In genomic region chr17:76716834-76717205, GRCh38 we compare ENCODE assay signal across 8 cellular contexts. TPM values are rescaled to one million over a fixed set of nuclear protein-coding genes. Genes with fewer than 3 reads are reported as not detected.
DNase-seq lines count a peak whose midpoint lies in the region; ATAC-seq lines count a peak whose summit lies in the region.

No MANE protein-coding gene starts in this region.

- peaks cover 61% of the 10 kb centered on the region for H3K4me1 Mint-ChIP-seq in activated CD8-positive, alpha-beta memory T cell treated with anti-CD3 and anti-CD28 coated beads, Interleukin-2, amount 10 ng/mL, durations not matched to agents 7 days and 5 days
- peaks cover 31% of the 10 kb centered on the region for H3K4me1 Mint-ChIP-seq in activated T-helper 17 cell treated with anti-CD3 and anti-CD28 coated beads, Interleukin-2, amount 50 U/mL, for 72 hours

- no peak for ATAC-seq in activated CD8-positive, alpha-beta memory T cell treated with anti-CD3 and anti-CD28 coated beads, Interleukin-2, amount 10 ng/mL, durations not matched to agents 7 days and 5 days
- ATAC-seq in activated T-helper 17 cell treated with anti-CD3 and anti-CD28 coated beads, Interleukin-2, amount 50 U/mL, for 72 hours (replicated peaks) = no peak

- peaks cover 74% of the 10 kb centered on the region for H3K36me3 Mint-ChIP-seq in activated CD8-positive, alpha-beta memory T cell treated with anti-CD3 and anti-CD28 coated beads, Interleukin-2, amount 10 ng/mL, durations not matched to agents 7 days and 5 days
- H3K36me3 Mint-ChIP-seq in activated T-helper 17 cell treated with anti-CD3 and anti-CD28 coated beads, Interleukin-2, amount 50 U/mL, for 72 hours (ENCODE audit: low read depth) = peaks cover 95% of the 10 kb centered on the region

- DNase-seq in activated CD8-positive, alpha-beta memory T cell treated with anti-CD3 and anti-CD28 coated beads, Interleukin-2, amount 10 ng/mL, durations not matched to agents 7 days and 5 days = no peak
- no peak for DNase-seq in activated CD8-positive, alpha-beta memory T cell treated with anti-CD3 and anti-CD28 coated beads, Interleukin-2, amount 50 U/mL, for 48 hours
- DNase-seq in glomerular visceral epithelial cell (ENCODE audit: extremely low spot score) (peak; percentile 87), stromal cell of bone marrow (ENCODE audit: low read depth) (peak; percentile 76), cerebellar nuclear complex (lab: John Stamatoyannopoulos, UW) (no peak), inferior parietal cortex (ENCODE audit: extremely low spot score) (no peak)
- no peak for DNase-seq in stimulated activated CD8-positive, alpha-beta memory T cell treated with anti-CD3 and anti-CD28 coated beads, Interleukin-4, amount 100 ng/mL, for 48 hours

- H3K4me3 Mint-ChIP-seq in activated CD8-positive, alpha-beta memory T cell treated with anti-CD3 and anti-CD28 coated beads, Interleukin-2, amount 10 ng/mL, durations not matched to agents 7 days and 5 days = peak overlapping the region; percentile 61
- peak overlapping the region; percentile 67 for H3K4me3 Mint-ChIP-seq in activated T-helper 17 cell treated with anti-CD3 and anti-CD28 coated beads, Interleukin-2, amount 50 U/mL, for 72 hours

- no peaks in the 10 kb centered on the region for H3K9me3 Mint-ChIP-seq in activated CD8-positive, alpha-beta memory T cell treated with anti-CD3 and anti-CD28 coated beads, Interleukin-2, amount 10 ng/mL, durations not matched to agents 7 days and 5 days (ENCODE audit: low read depth)
- no peaks in the 10 kb centered on the region for H3K9me3 Mint-ChIP-seq in activated T-helper 17 cell treated with anti-CD3 and anti-CD28 coated beads, Interleukin-2, amount 50 U/mL, for 72 hours

- H3K27me3 Mint-ChIP-seq in activated CD8-positive, alpha-beta memory T cell treated with anti-CD3 and anti-CD28 coated beads, Interleukin-2, amount 10 ng/mL, durations not matched to agents 7 days and 5 days = no peaks in the 10 kb centered on the region
- no peaks in the 10 kb centered on the region for H3K27me3 Mint-ChIP-seq in activated T-helper 17 cell treated with anti-CD3 and anti-CD28 coated beads, Interleukin-2, amount 50 U/mL, for 72 hours

- H3K27ac Mint-ChIP-seq in activated CD8-positive, alpha-beta memory T cell treated with anti-CD3 and anti-CD28 coated beads, Interleukin-2, amount 10 ng/mL, durations not matched to agents 7 days and 5 days = peak overlapping the region; percentile 94
- peak overlapping the region; percentile 84 for H3K27ac Mint-ChIP-seq in activated T-helper 17 cell treated with anti-CD3 and anti-CD28 coated beads, Interleukin-2, amount 50 U/mL, for 72 hours

- CTCF ChIA-PET in activated CD8-positive, alpha-beta memory T cell treated with anti-CD3 and anti-CD28 coated beads, Interleukin-2, amount 10 ng/mL, durations not matched to agents 7 days and 5 days (lab: Charles Lee) = interaction anchor here (0.7 to 5.9 kb wide), 8 partner anchors 10 to 194 kb away, joined by 3 to 77 read pairs (median 4); partner anchors contain the start of genes JMJD6 and METTL23

RNA-seq across cellular contexts. Expression of gene MXRA7, which starts 6.1 kb away (rescaled TPM):
- 10 to 100 TPM; 29.8 to 32.0 TPM for total RNA-seq in activated CD8-positive, alpha-beta memory T cell treated with anti-CD3 and anti-CD28 coated beads, Interleukin-2, amount 10 ng/mL, durations not matched to agents 7 days and 5 days
- 1 to 10 TPM; 7.3 to 7.4 TPM for total RNA-seq in activated T-helper 17 cell treated with anti-CD3 and anti-CD28 coated beads, Interleukin-2, amount 50 U/mL, for 72 hours

RNA-seq across cellular contexts. Expression of gene JMJD6, which starts 9.6 kb away (rescaled TPM):
- total RNA-seq in activated CD8-positive, alpha-beta memory T cell treated with anti-CD3 and anti-CD28 coated beads, Interleukin-2, amount 10 ng/mL, durations not matched to agents 7 days and 5 days = 10 to 100 TPM; 60.6 to 72.8 TPM
- total RNA-seq in activated T-helper 17 cell treated with anti-CD3 and anti-CD28 coated beads, Interleukin-2, amount 50 U/mL, for 72 hours = 100 to 1,000 TPM in 1 of 2 donors, 10 to 100 TPM in 1; 99.1 to 144 TPM

RNA-seq across cellular contexts. Expression of gene METTL23, which starts 9.8 kb away (rescaled TPM):
- total RNA-seq in activated CD8-positive, alpha-beta memory T cell treated with anti-CD3 and anti-CD28 coated beads, Interleukin-2, amount 10 ng/mL, durations not matched to agents 7 days and 5 days = 10 to 100 TPM; 40.3 to 42.1 TPM
- 10 to 100 TPM; 31.6 to 35.7 TPM for total RNA-seq in activated T-helper 17 cell treated with anti-CD3 and anti-CD28 coated beads, Interleukin-2, amount 50 U/mL, for 72 hours

RNA-seq across cellular contexts. Expression of gene SRSF2, which starts 20.3 kb away (rescaled TPM):
- total RNA-seq in activated CD8-positive, alpha-beta memory T cell treated with anti-CD3 and anti-CD28 coated beads, Interleukin-2, amount 10 ng/mL, durations not matched to agents 7 days and 5 days = 100 to 1,000 TPM; 443 to 471 TPM
- 100 to 1,000 TPM; 254 to 438 TPM for total RNA-seq in activated T-helper 17 cell treated with anti-CD3 and anti-CD28 coated beads, Interleukin-2, amount 50 U/mL, for 72 hours

RNA-seq across cellular contexts. Expression of gene MFSD11, which starts 21.1 kb away (rescaled TPM):
- total RNA-seq in activated CD8-positive, alpha-beta memory T cell treated with anti-CD3 and anti-CD28 coated beads, Interleukin-2, amount 10 ng/mL, durations not matched to agents 7 days and 5 days = 10 to 100 TPM; 22.6 to 26.8 TPM
- 10 to 100 TPM; 20.9 to 28.6 TPM for total RNA-seq in activated T-helper 17 cell treated with anti-CD3 and anti-CD28 coated beads, Interleukin-2, amount 50 U/mL, for 72 hours

Comparison
In these comparisons a context has a peak if more than half of its experiments do, and no peak if none do; other contexts are left out.
1. DNase-seq: peak in glomerular visceral epithelial cell (single experiment) and stromal cell of bone marrow (single experiment); none in activated CD8-positive, alpha-beta memory T cell treated with anti-CD3 and anti-CD28 coated beads, Interleukin-2, amount 10 ng/mL, durations not matched to agents 7 days and 5 days (single experiment), activated CD8-positive, alpha-beta memory T cell treated with anti-CD3 and anti-CD28 coated beads, Interleukin-2, amount 50 U/mL, for 48 hours (single experiment), stimulated activated CD8-positive, alpha-beta memory T cell treated with anti-CD3 and anti-CD28 coated beads, Interleukin-4, amount 100 ng/mL, for 48 hours (single experiment), cerebellar nuclear complex (0 of 2) and inferior parietal cortex (single experiment).